ENCODE assay signal across 8 cellular contexts in genomic region chr6:13923527-13924145, GRCh38. TPM values are rescaled to one million over a fixed set of nuclear protein-coding genes. Genes with fewer than 3 reads are reported as not detected.
A peak's percentile ranks its signal among the peaks of the same experiment; 100 is the strongest.
DNase-seq lines count a peak whose midpoint lies in the region; ATAC-seq, FAIRE-seq and TF ChIP-seq lines count a peak whose summit lies in the region.

No MANE protein-coding gene starts in this region.

- H3K27me3 Mint-ChIP-seq in GM23338 (ENCODE audit: insufficient read depth, low read depth, poor library complexity): peaks cover 29% of the 10 kb centered on the region
- peaks cover 65% of the 10 kb centered on the region for H3K27me3 Mint-ChIP-seq in activated CD4-positive, alpha-beta T cell treated with anti-CD3 and anti-CD28 coated beads, Interleukin-2, amount 10 ng/mL, durations not matched to agents 7 days and 5 days

- peak overlapping the region; percentile 79 for H3K4me2 ChIP-seq in GM23338

- H3F3A ChIP-seq in GM23338 (replicated peaks; ENCODE audit: low read depth): peaks cover 3% of the 10 kb centered on the region; the same call in 1 of the 2 replicates

- peak overlapping the region; percentile 88 for H3K4me3 Mint-ChIP-seq in GM23338
- H3K4me3 Mint-ChIP-seq in activated CD4-positive, alpha-beta T cell treated with anti-CD3 and anti-CD28 coated beads, Interleukin-2, amount 10 ng/mL, durations not matched to agents 7 days and 5 days: no peak overlapping the region

- no peak overlapping the region for H3K27ac Mint-ChIP-seq in GM23338
- H3K27ac Mint-ChIP-seq in activated CD4-positive, alpha-beta T cell treated with anti-CD3 and anti-CD28 coated beads, Interleukin-2, amount 10 ng/mL, durations not matched to agents 7 days and 5 days: no peak overlapping the region

- no peak overlapping the region for H3K27ac ChIP-seq in GM23338 (ENCODE audit: low read depth)
- peak overlapping the region; percentile 76 for H3K27ac ChIP-seq in SK-N-MC
- H3K27ac ChIP-seq in small intestine (ENCODE audit: low read depth in 1 of 2, low read length in 1 of 2): no peak overlapping the region

- H3K9me3 Mint-ChIP-seq in GM23338: no peaks in the 10 kb centered on the region; the same call in 1 of the 3 replicates
- no peaks in the 10 kb centered on the region for H3K9me3 Mint-ChIP-seq in activated CD4-positive, alpha-beta T cell treated with anti-CD3 and anti-CD28 coated beads, Interleukin-2, amount 10 ng/mL, durations not matched to agents 7 days and 5 days

- H3K27me3 ChIP-seq in GM23338 (ENCODE audit: insufficient read depth) (peaks cover 37% of the 10 kb centered on the region), small intestine (ENCODE audit: control insufficient read depth in 2 of 2, insufficient read depth in 2 of 2, low read length in 2 of 2) (peaks cover 0 to 14% of the 10 kb centered on the region in 2 donors)

- H3K4me1 Mint-ChIP-seq in GM23338: peaks cover 29% of the 10 kb centered on the region
- H3K4me1 Mint-ChIP-seq in activated CD4-positive, alpha-beta T cell treated with anti-CD3 and anti-CD28 coated beads, Interleukin-2, amount 10 ng/mL, durations not matched to agents 7 days and 5 days: peaks cover 12% of the 10 kb centered on the region

- DNase-seq in GM23338 (ENCODE audit: low spot score) (no peak), SK-N-MC (ENCODE audit: low read depth, low spot score) (no peak), fibroblast of pulmonary artery (ENCODE audit: low read depth) (peak; percentile 21), retinal pigment epithelial cell (ENCODE audit: low read depth) (no peak), small intestine (no peak)
- no peak for DNase-seq in activated CD4-positive, alpha-beta T cell treated with anti-CD3 and anti-CD28 coated beads, Interleukin-2, amount 10 ng/mL, durations not matched to agents 7 days and 5 days

- no peaks in the 10 kb centered on the region; the same call in 1 of the 2 replicates for H3K79me2 ChIP-seq in GM23338 (replicated peaks; ENCODE audit: insufficient read depth)

- no peaks in the 10 kb centered on the region for H3K9me2 ChIP-seq in GM23338 (ENCODE audit: insufficient read depth)

- H3K4me3 ChIP-seq in GM23338: peak overlapping the region; percentile 76
- peak overlapping the region; percentile 97 for H3K4me3 ChIP-seq in SK-N-MC
- H3K4me3 ChIP-seq in fibroblast of pulmonary artery (replicated peaks; ENCODE audit: low read depth, low read length): no peak overlapping the region
- H3K4me3 ChIP-seq in retinal pigment epithelial cell (ENCODE audit: low read length): peak overlapping the region; percentile 69
- H3K4me3 ChIP-seq in small intestine (ENCODE audit: low read depth in 1 of 2, low read length in 2 of 2): no peak overlapping the region

- whole genome bisulfite sequencing in small intestine, 3 donors: 47 to 48% (median 47%) methylated on average over 5 of the region's 5 CpGs

- H3K9me3 ChIP-seq in SK-N-MC (ENCODE audit: low read depth, low read length) (no peaks in the 10 kb centered on the region), small intestine (ENCODE audit: control insufficient read depth, low read depth) (no peaks in the 10 kb centered on the region)

- peak; percentile 4; the same call in 2 of the 3 replicates for ATAC-seq in GM23338
- ATAC-seq in GM19328 (IDR thresholded peaks at IDR 0.05; ENCODE audit: unreplicated experiment): no peak
- no peak for ATAC-seq in HG03442 (IDR thresholded peaks at IDR 0.05; ENCODE audit: unreplicated experiment)

- FAIRE-seq in small intestine (lab: Jason Lieb, UNC): no peak

- H3K36me3 ChIP-seq in GM23338 (ENCODE audit: insufficient read depth) (no peaks in the 10 kb centered on the region), SK-N-MC (ENCODE audit: insufficient read depth, low read length) (no peaks in the 10 kb centered on the region), small intestine (ENCODE audit: control insufficient read depth in 2 of 2, insufficient read depth in 2 of 2, low read length in 2 of 2) (no peaks in the 10 kb centered on the region)

- TF ChIP-seq CTCF in GM23338 (conservative IDR thresholded peaks at IDR 0.05; ENCODE audit: low read depth in 2 of 2) (no peak), fibroblast of pulmonary artery (IDR thresholded peaks at IDR 0.05; ENCODE audit: low read length, missing control alignments) (no peak), retinal pigment epithelial cell (conservative IDR thresholded peaks at IDR 0.05; ENCODE audit: low read depth, low read length) (no peak)

- POLR2A ChIA-PET in activated CD4-positive, alpha-beta T cell treated with anti-CD3 and anti-CD28 coated beads, Interleukin-2, amount 10 ng/mL, durations not matched to agents 7 days and 5 days (lab: Charles Lee): no interaction called here

- no peaks in the 10 kb centered on the region for H4K20me1 ChIP-seq in GM23338 (replicated peaks; ENCODE audit: insufficient read depth)

- peak overlapping the region; percentile 62 for H3K9ac ChIP-seq in SK-N-MC (ENCODE audit: insufficient read length)

- no peaks in the 10 kb centered on the region for H3K36me3 Mint-ChIP-seq in GM23338 (ENCODE audit: low read depth)
- H3K36me3 Mint-ChIP-seq in activated CD4-positive, alpha-beta T cell treated with anti-CD3 and anti-CD28 coated beads, Interleukin-2, amount 10 ng/mL, durations not matched to agents 7 days and 5 days (ENCODE audit: low read depth): no peaks in the 10 kb centered on the region

- H2AFZ ChIP-seq in GM23338: peak overlapping the region; percentile 99

- CTCF ChIA-PET in activated CD4-positive, alpha-beta T cell treated with anti-CD3 and anti-CD28 coated beads, Interleukin-2, amount 10 ng/mL, durations not matched to agents 7 days and 5 days (lab: Charles Lee): interaction anchor here (1.4 kb wide), 1 partner anchor 124 kb away, joined by 3 read pairs; no protein-coding TSS in a partner anchor

- H3K4me1 ChIP-seq in GM23338 (ENCODE audit: insufficient read depth): peaks cover 20% of the 10 kb centered on the region
- H3K4me1 ChIP-seq in small intestine (ENCODE audit: control insufficient read depth in 2 of 2, insufficient read depth in 1 of 2, low read depth in 1 of 2, low read length in 1 of 2): no peaks in the 10 kb centered on the region

TF ChIP-seq in GM23338, 12 proteins besides CTCF, POLR2A, EP300 and RAD21 (continues in another document):
- no peak for TF ChIP-seq ZNF462 (CRISPR knock-in tag; IDR thresholded peaks at IDR 0.05)

RNA-seq across cellular contexts. Expression of gene RNF182, which starts 1.1 kb away (rescaled TPM):
- total RNA-seq in GM23338 (2014; rRNA removed; shearing (Covaris generic)): 8.1 and 9.8 TPM in 2 replicates
- polyA plus RNA-seq in GM23338 (2016; fragmentation: Nextera tagmentation; extraction: Ambion mirVana): 2.4 and 3.2 TPM in 2 replicates
- 1 to 10 TPM in 1 of 3 donors, not detected in 2; 1.1 TPM for polyA plus RNA-seq in small intestine
- not detected for total RNA-seq in activated CD4-positive, alpha-beta T cell treated with anti-CD3 and anti-CD28 coated beads, Interleukin-2, amount 10 ng/mL, durations not matched to agents 7 days and 5 days

Comparison
In these comparisons a context has a peak if more than half of its experiments do, and no peak if none do; other contexts are left out.
1. H3K4me3 ChIP-seq: peak in GM23338 (single experiment), SK-N-MC (single experiment) and retinal pigment epithelial cell (single experiment); none in fibroblast of pulmonary artery (single experiment) and small intestine (0 of 2).